In the genomic region with DNA sequence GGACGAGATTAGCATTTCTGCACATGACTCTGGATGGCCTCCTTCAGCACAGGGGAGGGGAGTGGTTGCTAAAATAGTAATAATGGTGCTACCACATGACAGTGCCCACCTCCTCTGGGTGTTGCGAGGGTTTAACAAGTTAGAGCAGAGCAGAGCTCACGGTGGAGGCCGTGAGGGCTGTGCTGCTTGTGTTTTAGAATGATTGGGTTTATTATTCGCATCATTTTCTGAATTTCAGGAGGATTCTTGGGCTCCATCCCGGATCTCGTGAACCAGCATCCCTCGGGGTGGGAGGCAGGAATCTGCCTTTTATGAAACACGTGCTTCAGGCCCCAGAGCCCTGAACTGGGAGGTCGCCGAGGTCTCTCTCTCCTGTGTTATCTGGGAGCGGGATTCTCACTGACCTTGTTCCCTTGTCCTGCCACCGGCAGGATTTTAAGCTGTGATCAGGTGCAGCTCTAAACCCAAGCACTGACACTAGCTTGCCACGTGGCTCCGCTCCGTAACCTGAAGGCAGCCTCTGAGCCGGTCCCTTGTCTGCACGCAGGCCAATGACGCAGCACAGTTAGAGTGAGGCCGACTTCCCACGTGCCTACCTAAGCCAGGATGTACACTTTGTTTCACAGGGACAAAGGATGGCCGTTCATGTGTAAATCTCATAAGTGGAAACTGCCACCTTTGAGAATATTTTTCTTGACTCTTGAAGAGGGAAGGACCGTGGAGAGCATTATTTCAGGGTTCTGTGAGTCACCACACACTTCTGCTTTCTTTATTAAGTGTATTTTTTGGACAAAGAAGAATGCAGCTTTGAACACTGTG, we compare ENCODE assay signal across 1 cellular context.
TF ChIP-seq lines count a peak whose summit lies in the region.

No MANE protein-coding gene starts in this region.

TF ChIP-seq in K562, 482 proteins besides CTCF, POLR2A, EP300 and RAD21 (continued from another document):
- TF ChIP-seq, protein P1, sequence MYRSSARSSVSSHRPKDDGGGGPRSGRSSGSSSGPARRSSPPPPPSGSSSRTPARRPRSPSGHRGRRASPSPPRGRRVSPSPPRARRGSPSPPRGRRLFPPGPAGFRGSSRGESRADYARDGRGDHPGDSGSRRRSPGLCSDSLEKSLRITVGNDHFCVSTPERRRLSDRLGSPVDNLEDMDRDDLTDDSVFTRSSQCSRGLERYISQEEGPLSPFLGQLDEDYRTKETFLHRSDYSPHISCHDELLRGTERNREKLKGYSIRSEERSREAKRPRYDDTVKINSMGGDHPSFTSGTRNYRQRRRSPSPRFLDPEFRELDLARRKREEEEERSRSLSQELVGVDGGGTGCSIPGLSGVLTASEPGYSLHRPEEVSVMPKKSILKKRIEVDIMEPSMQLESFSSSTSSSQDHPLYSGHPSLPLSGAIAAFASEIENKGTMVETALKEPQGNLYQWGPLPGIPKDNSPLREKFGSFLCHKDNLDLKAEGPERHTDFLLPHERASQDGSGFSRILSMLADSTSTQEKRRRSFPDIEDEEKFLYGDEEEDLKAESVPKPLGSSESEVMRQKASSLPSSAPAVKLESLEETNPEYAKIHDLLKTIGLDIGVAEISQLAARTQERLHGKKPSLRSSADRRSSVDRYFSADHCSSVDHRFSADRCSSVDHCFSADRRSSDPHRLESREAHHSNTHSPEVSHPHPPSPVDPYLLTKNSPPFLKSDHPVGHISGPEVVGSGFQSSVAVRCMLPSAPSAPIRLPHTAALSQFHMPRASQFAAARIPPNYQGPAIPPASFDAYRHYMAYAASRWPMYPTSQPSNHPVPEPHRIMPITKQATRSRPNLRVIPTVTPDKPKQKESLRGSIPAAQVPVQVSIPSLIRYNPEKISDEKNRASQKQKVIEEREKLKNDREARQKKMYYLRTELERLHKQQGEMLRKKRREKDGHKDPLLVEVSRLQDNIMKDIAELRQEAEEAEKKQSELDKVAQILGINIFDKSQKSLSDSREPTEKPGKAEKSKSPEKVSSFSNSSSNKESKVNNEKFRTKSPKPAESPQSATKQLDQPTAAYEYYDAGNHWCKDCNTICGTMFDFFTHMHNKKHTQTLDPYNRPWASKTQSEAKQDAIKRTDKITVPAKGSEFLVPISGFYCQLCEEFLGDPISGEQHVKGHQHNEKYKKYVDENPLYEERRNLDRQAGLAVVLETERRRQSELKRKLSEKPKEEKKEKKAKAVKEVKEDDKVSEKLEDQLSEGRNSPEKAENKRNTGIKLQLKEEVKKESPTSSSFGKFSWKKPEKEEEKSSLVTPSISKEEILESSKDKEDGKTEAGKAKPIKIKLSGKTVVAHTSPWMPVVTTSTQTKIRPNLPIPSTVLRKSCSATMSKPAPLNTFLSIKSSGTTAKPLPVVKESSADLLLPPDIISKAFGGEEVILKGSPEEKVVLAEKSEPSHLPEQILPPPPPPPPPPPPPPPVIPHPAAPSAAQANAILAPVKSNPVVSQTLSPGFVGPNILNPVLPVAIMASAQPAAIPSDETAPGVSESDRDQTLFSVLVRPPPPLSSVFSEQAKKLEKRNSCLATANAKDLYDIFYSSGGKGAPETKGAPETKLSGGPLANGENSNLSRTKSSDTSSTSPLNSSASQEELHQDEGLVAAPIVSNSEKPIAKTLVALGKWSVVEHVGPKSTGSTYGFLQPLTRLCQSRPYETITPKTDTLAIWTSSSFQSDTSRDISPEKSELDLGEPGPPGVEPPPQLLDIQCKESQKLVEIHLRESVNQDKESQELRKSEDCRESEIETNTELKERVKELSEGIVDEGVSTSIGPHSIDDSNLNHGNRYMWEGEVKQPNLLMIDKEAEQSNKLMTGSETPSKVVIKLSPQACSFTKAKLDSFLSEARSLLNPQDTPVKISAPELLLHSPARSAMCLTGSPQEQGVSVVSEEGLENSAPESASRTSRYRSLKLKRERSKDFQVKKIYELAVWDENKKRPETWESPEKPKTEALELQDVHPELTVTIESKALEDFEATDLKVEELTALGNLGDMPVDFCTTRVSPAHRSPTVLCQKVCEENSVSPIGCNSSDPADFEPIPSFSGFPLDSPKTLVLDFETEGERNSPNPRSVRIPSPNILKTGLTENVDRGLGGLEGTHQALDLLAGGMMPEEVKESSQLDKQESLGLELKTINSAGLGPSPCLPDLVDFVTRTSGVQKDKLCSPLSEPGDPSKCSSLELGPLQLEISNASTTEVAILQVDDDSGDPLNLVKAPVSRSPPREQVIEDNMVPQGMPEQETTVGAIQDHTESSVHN (IDR thresholded peaks at IDR 0.05; ENCODE audit: borderline replicate concordance in 1 of 2, low read depth in 1 of 2): no peak
- TF ChIP-seq, protein P2, sequence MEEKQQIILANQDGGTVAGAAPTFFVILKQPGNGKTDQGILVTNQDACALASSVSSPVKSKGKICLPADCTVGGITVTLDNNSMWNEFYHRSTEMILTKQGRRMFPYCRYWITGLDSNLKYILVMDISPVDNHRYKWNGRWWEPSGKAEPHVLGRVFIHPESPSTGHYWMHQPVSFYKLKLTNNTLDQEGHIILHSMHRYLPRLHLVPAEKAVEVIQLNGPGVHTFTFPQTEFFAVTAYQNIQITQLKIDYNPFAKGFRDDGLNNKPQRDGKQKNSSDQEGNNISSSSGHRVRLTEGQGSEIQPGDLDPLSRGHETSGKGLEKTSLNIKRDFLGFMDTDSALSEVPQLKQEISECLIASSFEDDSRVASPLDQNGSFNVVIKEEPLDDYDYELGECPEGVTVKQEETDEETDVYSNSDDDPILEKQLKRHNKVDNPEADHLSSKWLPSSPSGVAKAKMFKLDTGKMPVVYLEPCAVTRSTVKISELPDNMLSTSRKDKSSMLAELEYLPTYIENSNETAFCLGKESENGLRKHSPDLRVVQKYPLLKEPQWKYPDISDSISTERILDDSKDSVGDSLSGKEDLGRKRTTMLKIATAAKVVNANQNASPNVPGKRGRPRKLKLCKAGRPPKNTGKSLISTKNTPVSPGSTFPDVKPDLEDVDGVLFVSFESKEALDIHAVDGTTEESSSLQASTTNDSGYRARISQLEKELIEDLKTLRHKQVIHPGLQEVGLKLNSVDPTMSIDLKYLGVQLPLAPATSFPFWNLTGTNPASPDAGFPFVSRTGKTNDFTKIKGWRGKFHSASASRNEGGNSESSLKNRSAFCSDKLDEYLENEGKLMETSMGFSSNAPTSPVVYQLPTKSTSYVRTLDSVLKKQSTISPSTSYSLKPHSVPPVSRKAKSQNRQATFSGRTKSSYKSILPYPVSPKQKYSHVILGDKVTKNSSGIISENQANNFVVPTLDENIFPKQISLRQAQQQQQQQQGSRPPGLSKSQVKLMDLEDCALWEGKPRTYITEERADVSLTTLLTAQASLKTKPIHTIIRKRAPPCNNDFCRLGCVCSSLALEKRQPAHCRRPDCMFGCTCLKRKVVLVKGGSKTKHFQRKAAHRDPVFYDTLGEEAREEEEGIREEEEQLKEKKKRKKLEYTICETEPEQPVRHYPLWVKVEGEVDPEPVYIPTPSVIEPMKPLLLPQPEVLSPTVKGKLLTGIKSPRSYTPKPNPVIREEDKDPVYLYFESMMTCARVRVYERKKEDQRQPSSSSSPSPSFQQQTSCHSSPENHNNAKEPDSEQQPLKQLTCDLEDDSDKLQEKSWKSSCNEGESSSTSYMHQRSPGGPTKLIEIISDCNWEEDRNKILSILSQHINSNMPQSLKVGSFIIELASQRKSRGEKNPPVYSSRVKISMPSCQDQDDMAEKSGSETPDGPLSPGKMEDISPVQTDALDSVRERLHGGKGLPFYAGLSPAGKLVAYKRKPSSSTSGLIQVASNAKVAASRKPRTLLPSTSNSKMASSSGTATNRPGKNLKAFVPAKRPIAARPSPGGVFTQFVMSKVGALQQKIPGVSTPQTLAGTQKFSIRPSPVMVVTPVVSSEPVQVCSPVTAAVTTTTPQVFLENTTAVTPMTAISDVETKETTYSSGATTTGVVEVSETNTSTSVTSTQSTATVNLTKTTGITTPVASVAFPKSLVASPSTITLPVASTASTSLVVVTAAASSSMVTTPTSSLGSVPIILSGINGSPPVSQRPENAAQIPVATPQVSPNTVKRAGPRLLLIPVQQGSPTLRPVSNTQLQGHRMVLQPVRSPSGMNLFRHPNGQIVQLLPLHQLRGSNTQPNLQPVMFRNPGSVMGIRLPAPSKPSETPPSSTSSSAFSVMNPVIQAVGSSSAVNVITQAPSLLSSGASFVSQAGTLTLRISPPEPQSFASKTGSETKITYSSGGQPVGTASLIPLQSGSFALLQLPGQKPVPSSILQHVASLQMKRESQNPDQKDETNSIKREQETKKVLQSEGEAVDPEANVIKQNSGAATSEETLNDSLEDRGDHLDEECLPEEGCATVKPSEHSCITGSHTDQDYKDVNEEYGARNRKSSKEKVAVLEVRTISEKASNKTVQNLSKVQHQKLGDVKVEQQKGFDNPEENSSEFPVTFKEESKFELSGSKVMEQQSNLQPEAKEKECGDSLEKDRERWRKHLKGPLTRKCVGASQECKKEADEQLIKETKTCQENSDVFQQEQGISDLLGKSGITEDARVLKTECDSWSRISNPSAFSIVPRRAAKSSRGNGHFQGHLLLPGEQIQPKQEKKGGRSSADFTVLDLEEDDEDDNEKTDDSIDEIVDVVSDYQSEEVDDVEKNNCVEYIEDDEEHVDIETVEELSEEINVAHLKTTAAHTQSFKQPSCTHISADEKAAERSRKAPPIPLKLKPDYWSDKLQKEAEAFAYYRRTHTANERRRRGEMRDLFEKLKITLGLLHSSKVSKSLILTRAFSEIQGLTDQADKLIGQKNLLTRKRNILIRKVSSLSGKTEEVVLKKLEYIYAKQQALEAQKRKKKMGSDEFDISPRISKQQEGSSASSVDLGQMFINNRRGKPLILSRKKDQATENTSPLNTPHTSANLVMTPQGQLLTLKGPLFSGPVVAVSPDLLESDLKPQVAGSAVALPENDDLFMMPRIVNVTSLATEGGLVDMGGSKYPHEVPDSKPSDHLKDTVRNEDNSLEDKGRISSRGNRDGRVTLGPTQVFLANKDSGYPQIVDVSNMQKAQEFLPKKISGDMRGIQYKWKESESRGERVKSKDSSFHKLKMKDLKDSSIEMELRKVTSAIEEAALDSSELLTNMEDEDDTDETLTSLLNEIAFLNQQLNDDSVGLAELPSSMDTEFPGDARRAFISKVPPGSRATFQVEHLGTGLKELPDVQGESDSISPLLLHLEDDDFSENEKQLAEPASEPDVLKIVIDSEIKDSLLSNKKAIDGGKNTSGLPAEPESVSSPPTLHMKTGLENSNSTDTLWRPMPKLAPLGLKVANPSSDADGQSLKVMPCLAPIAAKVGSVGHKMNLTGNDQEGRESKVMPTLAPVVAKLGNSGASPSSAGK (IDR thresholded peaks at IDR 0.05): peak; percentile 62
- TF ChIP-seq, protein P3, sequence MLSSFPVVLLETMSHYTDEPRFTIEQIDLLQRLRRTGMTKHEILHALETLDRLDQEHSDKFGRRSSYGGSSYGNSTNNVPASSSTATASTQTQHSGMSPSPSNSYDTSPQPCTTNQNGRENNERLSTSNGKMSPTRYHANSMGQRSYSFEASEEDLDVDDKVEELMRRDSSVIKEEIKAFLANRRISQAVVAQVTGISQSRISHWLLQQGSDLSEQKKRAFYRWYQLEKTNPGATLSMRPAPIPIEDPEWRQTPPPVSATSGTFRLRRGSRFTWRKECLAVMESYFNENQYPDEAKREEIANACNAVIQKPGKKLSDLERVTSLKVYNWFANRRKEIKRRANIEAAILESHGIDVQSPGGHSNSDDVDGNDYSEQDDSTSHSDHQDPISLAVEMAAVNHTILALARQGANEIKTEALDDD (IDR thresholded peaks at IDR 0.05): no peak
- TF ChIP-seq MYC (IDR thresholded peaks at IDR 0.05; ENCODE audit: low read depth, low read length): peak; percentile 53; the same call in 1 of the 2 replicates
- TF ChIP-seq MYC (CRISPR knock-in tag; IDR thresholded peaks at IDR 0.05; ENCODE audit: borderline replicate concordance, low read depth): no peak
- TF ChIP-seq, protein P4, sequence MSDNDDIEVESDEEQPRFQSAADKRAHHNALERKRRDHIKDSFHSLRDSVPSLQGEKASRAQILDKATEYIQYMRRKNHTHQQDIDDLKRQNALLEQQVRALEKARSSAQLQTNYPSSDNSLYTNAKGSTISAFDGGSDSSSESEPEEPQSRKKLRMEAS (CRISPR knock-in tag; IDR thresholded peaks at IDR 0.05): peak; percentile 57
- TF ChIP-seq ZC3H8 (IDR thresholded peaks at IDR 0.05): no peak
- no peak for TF ChIP-seq TARDBP (IDR thresholded peaks at IDR 0.05)
- TF ChIP-seq SPI1 (IDR thresholded peaks at IDR 0.05; ENCODE audit: borderline replicate concordance, low read depth, low read length): peak; percentile 39; the same call in 1 of the 2 replicates
- TF ChIP-seq ARHGAP35 (IDR thresholded peaks at IDR 0.05; ENCODE audit: partially characterized antibody): no peak
- TF ChIP-seq EP400 (IDR thresholded peaks at IDR 0.05): no peak
- TF ChIP-seq, protein P5, sequence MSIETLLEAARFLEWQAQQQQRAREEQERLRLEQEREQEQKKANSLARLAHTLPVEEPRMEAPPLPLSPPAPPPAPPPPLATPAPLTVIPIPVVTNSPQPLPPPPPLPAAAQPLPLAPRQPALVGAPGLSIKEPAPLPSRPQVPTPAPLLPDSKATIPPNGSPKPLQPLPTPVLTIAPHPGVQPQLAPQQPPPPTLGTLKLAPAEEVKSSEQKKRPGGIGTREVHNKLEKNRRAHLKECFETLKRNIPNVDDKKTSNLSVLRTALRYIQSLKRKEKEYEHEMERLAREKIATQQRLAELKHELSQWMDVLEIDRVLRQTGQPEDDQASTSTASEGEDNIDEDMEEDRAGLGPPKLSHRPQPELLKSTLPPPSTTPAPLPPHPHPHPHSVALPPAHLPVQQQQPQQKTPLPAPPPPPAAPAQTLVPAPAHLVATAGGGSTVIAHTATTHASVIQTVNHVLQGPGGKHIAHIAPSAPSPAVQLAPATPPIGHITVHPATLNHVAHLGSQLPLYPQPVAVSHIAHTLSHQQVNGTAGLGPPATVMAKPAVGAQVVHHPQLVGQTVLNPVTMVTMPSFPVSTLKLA (conservative IDR thresholded peaks at IDR 0.05): 0 out of 4 replicates have a peak, but pooled peaks of 1 of the 2 experiments have one; percentile 32
- no peak for TF ChIP-seq HNRNPH1 (optimal IDR thresholded peaks at IDR 0.05; ENCODE audit: low read depth, low read length)
- peak; percentile 37; the same call in 1 of the 2 replicates for TF ChIP-seq ZNF316 (IDR thresholded peaks at IDR 0.05)
- peak; percentile 59 for TF ChIP-seq NFE2 (IDR thresholded peaks at IDR 0.05; ENCODE audit: low read depth)
- no peak for TF ChIP-seq FUS (optimal IDR thresholded peaks at IDR 0.05; ENCODE audit: low read depth, low read length)
- no peak for TF ChIP-seq SRSF1 (IDR thresholded peaks at IDR 0.05; ENCODE audit: low read depth, low read length)
- TF ChIP-seq CC2D1A (IDR thresholded peaks at IDR 0.05): no peak
- TF ChIP-seq CHD4 (IDR thresholded peaks at IDR 0.05; ENCODE audit: insufficient read depth, insufficient replicate concordance, low read depth, low read length, poor library complexity, severe bottlenecking): no peak
- peak; percentile 58; the same call in 1 of the 2 replicates for TF ChIP-seq L3MBTL2 (IDR thresholded peaks at IDR 0.05)
TF ChIP-seq in K562: peak in this region for 8.
